2 cellular contexts compared by ENCODE assay signal in the genomic region with DNA sequence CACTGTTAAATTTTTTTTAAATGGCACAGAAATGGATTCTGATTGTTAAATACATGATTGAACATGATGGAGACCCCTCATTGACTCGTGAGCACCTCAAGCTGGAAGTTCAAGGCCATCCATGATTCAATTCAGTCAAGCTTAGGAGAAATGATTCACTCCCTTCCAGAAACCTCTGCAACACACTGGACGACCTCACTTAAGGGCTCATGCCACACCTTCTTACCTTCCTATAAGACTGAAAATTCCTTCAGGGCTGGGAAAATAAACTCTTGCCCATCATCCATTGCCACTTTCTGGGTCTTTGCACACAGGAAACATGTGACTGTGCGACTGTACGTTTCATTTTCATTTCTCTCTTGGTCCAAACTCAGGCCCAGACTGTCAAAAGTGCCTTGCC.
TF ChIP-seq lines count a peak whose summit lies in the region.

No MANE protein-coding gene starts in this region.

TF ChIP-seq in A549, 52 proteins besides CTCF, POLR2A, EP300 and RAD21:
- TF ChIP-seq RARB (CRISPR knock-in tag; IDR thresholded peaks at IDR 0.05), result peak; percentile 72
- no peak for TF ChIP-seq ELK1 (IDR thresholded peaks at IDR 0.05; ENCODE audit: low read depth, low read length)
- TF ChIP-seq POLR2AphosphoS2 (conservative IDR thresholded peaks at IDR 0.05; ENCODE audit: low read length), result peak; percentile 91; the same call in 1 of the 2 replicates
- TF ChIP-seq JUNB (IDR thresholded peaks at IDR 0.05), result no peak
- no peak for TF ChIP-seq KDM1A (IDR thresholded peaks at IDR 0.05; ENCODE audit: low read depth)
- no peak for TF ChIP-seq SREBF2 (IDR thresholded peaks at IDR 0.05)
- TF ChIP-seq, protein P1, sequence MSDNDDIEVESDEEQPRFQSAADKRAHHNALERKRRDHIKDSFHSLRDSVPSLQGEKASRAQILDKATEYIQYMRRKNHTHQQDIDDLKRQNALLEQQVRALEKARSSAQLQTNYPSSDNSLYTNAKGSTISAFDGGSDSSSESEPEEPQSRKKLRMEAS (IDR thresholded peaks at IDR 0.05), result no peak
- peak; percentile 90 for TF ChIP-seq FOSB (CRISPR knock-in tag; IDR thresholded peaks at IDR 0.05)
- no peak for TF ChIP-seq ESRRA (IDR thresholded peaks at IDR 0.05; ENCODE audit: borderline replicate concordance, low read length)
- TF ChIP-seq HOXA7 (CRISPR knock-in tag; IDR thresholded peaks at IDR 0.05), result peak; percentile 94
- TF ChIP-seq HOXB13 (CRISPR knock-in tag; IDR thresholded peaks at IDR 0.05; ENCODE audit: low read depth), result no peak
- no peak for TF ChIP-seq CBX2 (IDR thresholded peaks at IDR 0.05; ENCODE audit: borderline replicate concordance, low read depth)
- no peak for TF ChIP-seq BHLHE40 (IDR thresholded peaks at IDR 0.05; ENCODE audit: low read depth, low read length)
- TF ChIP-seq HOXB5 (CRISPR knock-in tag; IDR thresholded peaks at IDR 0.05), result no peak
- no peak for TF ChIP-seq JUN (IDR thresholded peaks at IDR 0.05)
- TF ChIP-seq HDAC2 (IDR thresholded peaks at IDR 0.05), result no peak
- TF ChIP-seq ZC3H11A (IDR thresholded peaks at IDR 0.05), result no peak
- no peak for TF ChIP-seq NPAS2 (CRISPR knock-in tag; IDR thresholded peaks at IDR 0.05; ENCODE audit: borderline replicate concordance)
- TF ChIP-seq ZFP36 (IDR thresholded peaks at IDR 0.05; ENCODE audit: borderline replicate concordance, partially characterized antibody), result no peak
- no peak for TF ChIP-seq RFX5 (IDR thresholded peaks at IDR 0.05)
- no peak for TF ChIP-seq NR3C1 (IDR thresholded peaks at IDR 0.05)
- no peak for TF ChIP-seq SMC3 (IDR thresholded peaks at IDR 0.05)
- TF ChIP-seq REST (IDR thresholded peaks at IDR 0.05), result no peak
- TF ChIP-seq, protein P2, sequence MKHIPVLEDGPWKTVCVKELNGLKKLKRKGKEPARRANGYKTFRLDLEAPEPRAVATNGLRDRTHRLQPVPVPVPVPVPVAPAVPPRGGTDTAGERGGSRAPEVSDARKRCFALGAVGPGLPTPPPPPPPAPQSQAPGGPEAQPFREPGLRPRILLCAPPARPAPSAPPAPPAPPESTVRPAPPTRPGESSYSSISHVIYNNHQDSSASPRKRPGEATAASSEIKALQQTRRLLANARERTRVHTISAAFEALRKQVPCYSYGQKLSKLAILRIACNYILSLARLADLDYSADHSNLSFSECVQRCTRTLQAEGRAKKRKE (CRISPR knock-in tag; IDR thresholded peaks at IDR 0.05; ENCODE audit: low read depth), result no peak
- peak; percentile 30; the same call in 1 of the 2 replicates for TF ChIP-seq TFCP2L1 (CRISPR knock-in tag; IDR thresholded peaks at IDR 0.05)
- TF ChIP-seq PBX3 (IDR thresholded peaks at IDR 0.05), result no peak
- TF ChIP-seq FOXS1 (CRISPR knock-in tag; IDR thresholded peaks at IDR 0.05), result no peak

TF ChIP-seq in GM12878, 131 proteins besides CTCF, POLR2A, EP300 and RAD21:
- TF ChIP-seq NRF1 (conservative IDR thresholded peaks at IDR 0.05; ENCODE audit: low read depth, low read length), result no peak
- TF ChIP-seq, protein P3, sequence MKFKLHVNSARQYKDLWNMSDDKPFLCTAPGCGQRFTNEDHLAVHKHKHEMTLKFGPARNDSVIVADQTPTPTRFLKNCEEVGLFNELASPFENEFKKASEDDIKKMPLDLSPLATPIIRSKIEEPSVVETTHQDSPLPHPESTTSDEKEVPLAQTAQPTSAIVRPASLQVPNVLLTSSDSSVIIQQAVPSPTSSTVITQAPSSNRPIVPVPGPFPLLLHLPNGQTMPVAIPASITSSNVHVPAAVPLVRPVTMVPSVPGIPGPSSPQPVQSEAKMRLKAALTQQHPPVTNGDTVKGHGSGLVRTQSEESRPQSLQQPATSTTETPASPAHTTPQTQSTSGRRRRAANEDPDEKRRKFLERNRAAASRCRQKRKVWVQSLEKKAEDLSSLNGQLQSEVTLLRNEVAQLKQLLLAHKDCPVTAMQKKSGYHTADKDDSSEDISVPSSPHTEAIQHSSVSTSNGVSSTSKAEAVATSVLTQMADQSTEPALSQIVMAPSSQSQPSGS (IDR thresholded peaks at IDR 0.05; ENCODE audit: low read length), result no peak
- TF ChIP-seq, protein P4, sequence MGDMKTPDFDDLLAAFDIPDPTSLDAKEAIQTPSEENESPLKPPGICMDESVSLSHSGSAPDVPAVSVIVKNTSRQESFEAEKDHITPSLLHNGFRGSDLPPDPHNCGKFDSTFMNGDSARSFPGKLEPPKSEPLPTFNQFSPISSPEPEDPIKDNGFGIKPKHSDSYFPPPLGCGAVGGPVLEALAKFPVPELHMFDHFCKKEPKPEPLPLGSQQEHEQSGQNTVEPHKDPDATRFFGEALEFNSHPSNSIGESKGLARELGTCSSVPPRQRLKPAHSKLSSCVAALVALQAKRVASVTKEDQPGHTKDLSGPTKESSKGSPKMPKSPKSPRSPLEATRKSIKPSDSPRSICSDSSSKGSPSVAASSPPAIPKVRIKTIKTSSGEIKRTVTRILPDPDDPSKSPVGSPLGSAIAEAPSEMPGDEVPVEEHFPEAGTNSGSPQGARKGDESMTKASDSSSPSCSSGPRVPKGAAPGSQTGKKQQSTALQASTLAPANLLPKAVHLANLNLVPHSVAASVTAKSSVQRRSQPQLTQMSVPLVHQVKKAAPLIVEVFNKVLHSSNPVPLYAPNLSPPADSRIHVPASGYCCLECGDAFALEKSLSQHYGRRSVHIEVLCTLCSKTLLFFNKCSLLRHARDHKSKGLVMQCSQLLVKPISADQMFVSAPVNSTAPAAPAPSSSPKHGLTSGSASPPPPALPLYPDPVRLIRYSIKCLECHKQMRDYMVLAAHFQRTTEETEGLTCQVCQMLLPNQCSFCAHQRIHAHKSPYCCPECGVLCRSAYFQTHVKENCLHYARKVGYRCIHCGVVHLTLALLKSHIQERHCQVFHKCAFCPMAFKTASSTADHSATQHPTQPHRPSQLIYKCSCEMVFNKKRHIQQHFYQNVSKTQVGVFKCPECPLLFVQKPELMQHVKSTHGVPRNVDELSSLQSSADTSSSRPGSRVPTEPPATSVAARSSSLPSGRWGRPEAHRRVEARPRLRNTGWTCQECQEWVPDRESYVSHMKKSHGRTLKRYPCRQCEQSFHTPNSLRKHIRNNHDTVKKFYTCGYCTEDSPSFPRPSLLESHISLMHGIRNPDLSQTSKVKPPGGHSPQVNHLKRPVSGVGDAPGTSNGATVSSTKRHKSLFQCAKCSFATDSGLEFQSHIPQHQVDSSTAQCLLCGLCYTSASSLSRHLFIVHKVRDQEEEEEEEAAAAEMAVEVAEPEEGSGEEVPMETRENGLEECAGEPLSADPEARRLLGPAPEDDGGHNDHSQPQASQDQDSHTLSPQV (IDR thresholded peaks at IDR 0.05), result no peak
- no peak for TF ChIP-seq POLR2AphosphoS2 (IDR thresholded peaks at IDR 0.05; ENCODE audit: low read depth, low read length)
- TF ChIP-seq, protein P5, sequence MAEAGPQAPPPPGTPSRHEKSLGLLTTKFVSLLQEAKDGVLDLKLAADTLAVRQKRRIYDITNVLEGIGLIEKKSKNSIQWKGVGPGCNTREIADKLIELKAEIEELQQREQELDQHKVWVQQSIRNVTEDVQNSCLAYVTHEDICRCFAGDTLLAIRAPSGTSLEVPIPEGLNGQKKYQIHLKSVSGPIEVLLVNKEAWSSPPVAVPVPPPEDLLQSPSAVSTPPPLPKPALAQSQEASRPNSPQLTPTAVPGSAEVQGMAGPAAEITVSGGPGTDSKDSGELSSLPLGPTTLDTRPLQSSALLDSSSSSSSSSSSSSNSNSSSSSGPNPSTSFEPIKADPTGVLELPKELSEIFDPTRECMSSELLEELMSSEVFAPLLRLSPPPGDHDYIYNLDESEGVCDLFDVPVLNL (IDR thresholded peaks at IDR 0.05; ENCODE audit: low read depth, low read length), result no peak
- TF ChIP-seq STAT3 (IDR thresholded peaks at IDR 0.05; ENCODE audit: low read depth, low read length), result no peak
- TF ChIP-seq, protein P6, sequence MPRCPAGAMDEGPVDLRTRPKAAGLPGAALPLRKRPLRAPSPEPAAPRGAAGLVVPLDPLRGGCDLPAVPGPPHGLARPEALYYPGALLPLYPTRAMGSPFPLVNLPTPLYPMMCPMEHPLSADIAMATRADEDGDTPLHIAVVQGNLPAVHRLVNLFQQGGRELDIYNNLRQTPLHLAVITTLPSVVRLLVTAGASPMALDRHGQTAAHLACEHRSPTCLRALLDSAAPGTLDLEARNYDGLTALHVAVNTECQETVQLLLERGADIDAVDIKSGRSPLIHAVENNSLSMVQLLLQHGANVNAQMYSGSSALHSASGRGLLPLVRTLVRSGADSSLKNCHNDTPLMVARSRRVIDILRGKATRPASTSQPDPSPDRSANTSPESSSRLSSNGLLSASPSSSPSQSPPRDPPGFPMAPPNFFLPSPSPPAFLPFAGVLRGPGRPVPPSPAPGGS (IDR thresholded peaks at IDR 0.05; ENCODE audit: borderline replicate concordance, insufficient read depth, low read depth, low read length, poor library complexity, severe bottlenecking), result no peak
- no peak for TF ChIP-seq SREBF2 (IDR thresholded peaks at IDR 0.05; ENCODE audit: low read length)
- TF ChIP-seq SMAD5 (IDR thresholded peaks at IDR 0.05; ENCODE audit: low read depth), result no peak
- TF ChIP-seq PBX3 (IDR thresholded peaks at IDR 0.05; ENCODE audit: insufficient replicate concordance, low read depth, low read length), result no peak
